Comparison of ENCODE assay signal across 12 cellular contexts in genomic region chr3:87900061-87900460, GRCh38.
A peak's percentile ranks its signal among the peaks of the same experiment; 100 is the strongest.
DNase-seq lines count a peak whose midpoint lies in the region; ATAC-seq and TF ChIP-seq lines count a peak whose summit lies in the region.
"Had no signal": no experiment of that assay in that cellular context is flagged by ENCODE, and none has a peak within 500 bp of the region (broad histone marks: within the 10 kb centered on the region; RNA-seq: fewer than 3 reads in every experiment).

No MANE protein-coding gene starts in this region.

- POLR2A ChIA-PET in PC-9 (lab: Charles Lee; ENCODE audit: unreplicated experiment), result no interaction called here

- DNase-seq in AG10803 (ENCODE audit: low read depth), result no peak
- DNase-seq in GM13976 (ENCODE audit: low spot score), result peak; percentile 3
- no peak for DNase-seq in PC-9
- DNase-seq in foreskin melanocyte, result peak; percentile 5
- no peak for DNase-seq in NCI-H510A treated with DMSO at 0.1 percent for 48 hours (lab: John Stamatoyannopoulos, UW)
- no peak for DNase-seq in amniotic stem cell (lab: John Stamatoyannopoulos, UW)
- no peak for DNase-seq in ecto neural progenitor cell (ENCODE audit: low spot score)
- DNase-seq: activated naive CD8-positive, alpha-beta T cell treated with anti-CD3 and anti-CD28 coated beads for 36 hours; CD8-positive, alpha-beta memory T cell; effector memory CD8-positive, alpha-beta T cell; natural killer cell had no signal

- BruUV-seq in PC-9 (replicated peaks; lab: Mats Ljungman, UMichigan), result no TSS peak

- no peaks in the 10 kb centered on the region for H3K36me3 ChIP-seq in PC-9 (ENCODE audit: low read depth)

- H4K20me1 ChIP-seq in PC-9 (ENCODE audit: insufficient read depth), result no peaks in the 10 kb centered on the region

- intact Hi-C loops in PC-9 (cut with micrococcal nuclease; ENCODE audit: unreplicated experiment), result no loop called here

- no peaks in the 10 kb centered on the region; the same call in 1 of the 2 replicates for H3K9me2 ChIP-seq in PC-9 (ENCODE audit: insufficient read depth)

- H3K79me2 ChIP-seq in PC-9 (ENCODE audit: low read depth), result no peaks in the 10 kb centered on the region

- no peak overlapping the region for H3K27ac ChIP-seq in PC-9

- no peak for ATAC-seq in HG03469 (IDR thresholded peaks at IDR 0.05; ENCODE audit: unreplicated experiment)
- ATAC-seq: effector memory CD8-positive, alpha-beta T cell; natural killer cell had no signal

- in situ Hi-C loops in GM13976 (cut with MboI; ENCODE audit: low sequenced_read_pairs, unreplicated experiment), result no loop called here

- no peaks in the 10 kb centered on the region for H3F3A ChIP-seq in PC-9 (ENCODE audit: insufficient read depth, low read depth)

- no peak overlapping the region for H2AFZ ChIP-seq in PC-9

- H3K4me3 ChIP-seq in AG10803 (ENCODE audit: low read length) (no peak overlapping the region), PC-9 (no peak overlapping the region)

- H3K27me3 ChIP-seq in PC-9 (ENCODE audit: insufficient read depth, low read depth), result no peaks in the 10 kb centered on the region

- CTCF ChIA-PET in PC-9 (lab: Charles Lee), result no interaction called here

- peak; percentile 23 for TF ChIP-seq CTCF in AG10803 (conservative IDR thresholded peaks at IDR 0.05; ENCODE audit: low read length)
- no peak for TF ChIP-seq CTCF in GM13976 (IDR thresholded peaks at IDR 0.05; ENCODE audit: borderline replicate concordance, control extremely low read depth, extremely low read depth, insufficient read depth, missing control alignments)
- peak; percentile 41 for TF ChIP-seq CTCF in PC-9 (conservative IDR thresholded peaks at IDR 0.05)

- no peaks in the 10 kb centered on the region for H3K9me3 ChIP-seq in PC-9 (ENCODE audit: insufficient read depth, low read depth)

- H3K4me1 ChIP-seq in PC-9 (replicated peaks; ENCODE audit: insufficient read depth), result no peaks in the 10 kb centered on the region

- H3K4me2 ChIP-seq in PC-9, result no peak overlapping the region

Comparison
In these comparisons a context has a peak if more than half of its experiments do, and no peak if none do; other contexts are left out.
1. DNase-seq: peak in GM13976 (single experiment) and foreskin melanocyte (single experiment); none in AG10803 (single experiment), PC-9 (0 of 2), NCI-H510A treated with DMSO at 0.1 percent for 48 hours (single experiment), amniotic stem cell (single experiment) and ecto neural progenitor cell (single experiment).